In genomic region chr3:187205683-187206082, GRCh38 we compare ENCODE assay signal across 16 cellular contexts. TPM values are rescaled to one million over a fixed set of nuclear protein-coding genes. Genes with fewer than 3 reads are reported as not detected.
A peak's percentile ranks its signal among the peaks of the same experiment; 100 is the strongest.
DNase-seq lines count a peak whose midpoint lies in the region; ATAC-seq and TF ChIP-seq lines count a peak whose summit lies in the region.
"Had no signal": no experiment of that assay in that cellular context is flagged by ENCODE, and none has a peak within 500 bp of the region (broad histone marks: within the 10 kb centered on the region; RNA-seq: fewer than 3 reads in every experiment).

No MANE protein-coding gene starts in this region.

- CTCF ChIA-PET in activated CD4-positive, alpha-beta T cell treated with anti-CD3 and anti-CD28 coated beads for 36 hours (lab: Charles Lee): no interaction called here
- CTCF ChIA-PET in WTC11 (lab: Charles Lee): no interaction called here

- H3K9me3 Mint-ChIP-seq in activated CD4-positive, alpha-beta T cell treated with anti-CD3 and anti-CD28 coated beads for 36 hours (ENCODE audit: low read depth): no peaks in the 10 kb centered on the region
- H3K9me3 Mint-ChIP-seq in activated T-helper 17 cell treated with anti-CD3 and anti-CD28 coated beads, Interleukin-2, amount 50 U/mL, for 72 hours: no peaks in the 10 kb centered on the region
- H3K9me3 Mint-ChIP-seq in stimulated activated effector memory CD8-positive, alpha-beta T cell treated with anti-CD3 and anti-CD28 coated beads, Interleukin-12 subunit alpha, Interleukin-12 subunit beta, amount 100 ng/mL, for 72 hours: peaks cover 2% of the 10 kb centered on the region
- peaks cover 45% of the 10 kb centered on the region for H3K9me3 Mint-ChIP-seq in WTC11
- H3K9me3 Mint-ChIP-seq: CD4-positive, alpha-beta T cell; CD8-positive, alpha-beta T cell had no signal

- POLR2A ChIA-PET in activated CD4-positive, alpha-beta T cell treated with anti-CD3 and anti-CD28 coated beads for 36 hours (lab: Charles Lee): no interaction called here
- POLR2A ChIA-PET in WTC11 (lab: Charles Lee): no interaction called here

- H3K27ac Mint-ChIP-seq in activated CD4-positive, alpha-beta T cell treated with anti-CD3 and anti-CD28 coated beads for 36 hours: no peak overlapping the region
- no peak overlapping the region for H3K27ac Mint-ChIP-seq in activated T-helper 17 cell treated with anti-CD3 and anti-CD28 coated beads, Interleukin-2, amount 50 U/mL, for 72 hours
- H3K27ac Mint-ChIP-seq in stimulated activated effector memory CD8-positive, alpha-beta T cell treated with anti-CD3 and anti-CD28 coated beads, Interleukin-12 subunit alpha, Interleukin-12 subunit beta, amount 100 ng/mL, for 72 hours: no peak overlapping the region
- no peak overlapping the region for H3K27ac Mint-ChIP-seq in WTC11
- H3K27ac Mint-ChIP-seq: B cell; CD4-positive, alpha-beta T cell; CD8-positive, alpha-beta T cell had no signal

- peaks cover 8% of the 10 kb centered on the region for H3K27me3 Mint-ChIP-seq in activated CD4-positive, alpha-beta T cell treated with anti-CD3 and anti-CD28 coated beads for 36 hours
- H3K27me3 Mint-ChIP-seq in activated T-helper 17 cell treated with anti-CD3 and anti-CD28 coated beads, Interleukin-2, amount 50 U/mL, for 72 hours: peaks cover 21% of the 10 kb centered on the region
- peaks cover 29% of the 10 kb centered on the region for H3K27me3 Mint-ChIP-seq in WTC11 (ENCODE audit: low read depth)

- no peak for DNase-seq in activated CD4-positive, alpha-beta T cell treated with anti-CD3 and anti-CD28 coated beads for 36 hours
- no peak for DNase-seq in activated CD4-positive, alpha-beta T cell treated with anti-CD3 and anti-CD28 coated beads for 48 hours
- DNase-seq in stimulated activated effector memory CD8-positive, alpha-beta T cell treated with anti-CD3 and anti-CD28 coated beads, Interleukin-12 subunit alpha, Interleukin-12 subunit beta, amount 100 ng/mL, for 72 hours (ENCODE audit: low spot score in 2 of 2): no peak
- DNase-seq in WTC11 (ENCODE audit: low spot score): no peak
- DNase-seq: AML-193; Caco-2; Calu3; CD4-positive, alpha-beta T cell; CD8-positive, alpha-beta T cell; DMS79 treated with DMSO at 0.1 percent for 48 hours; GDM1 had no signal

- TF ChIP-seq CTCF in WTC11 (IDR thresholded peaks at IDR 0.05): no peak

- no peaks in the 10 kb centered on the region for H3K36me3 Mint-ChIP-seq in activated CD4-positive, alpha-beta T cell treated with anti-CD3 and anti-CD28 coated beads for 36 hours (ENCODE audit: low read depth)
- H3K36me3 Mint-ChIP-seq in activated T-helper 17 cell treated with anti-CD3 and anti-CD28 coated beads, Interleukin-2, amount 50 U/mL, for 72 hours (ENCODE audit: low read depth): no peaks in the 10 kb centered on the region
- no peaks in the 10 kb centered on the region for H3K36me3 Mint-ChIP-seq in stimulated activated effector memory CD8-positive, alpha-beta T cell treated with anti-CD3 and anti-CD28 coated beads, Interleukin-12 subunit alpha, Interleukin-12 subunit beta, amount 100 ng/mL, for 72 hours
- H3K36me3 Mint-ChIP-seq in WTC11: peaks cover 38% of the 10 kb centered on the region
- H3K36me3 Mint-ChIP-seq: CD8-positive, alpha-beta T cell had no signal

- ATAC-seq in activated CD4-positive, alpha-beta T cell treated with anti-CD3 and anti-CD28 coated beads for 36 hours: peak; percentile 47
- ATAC-seq in activated T-helper 17 cell treated with anti-CD3 and anti-CD28 coated beads, Interleukin-2, amount 50 U/mL, for 72 hours (replicated peaks): peak; percentile 52
- peak; percentile 73 for ATAC-seq in stimulated activated effector memory CD8-positive, alpha-beta T cell treated with anti-CD3 and anti-CD28 coated beads, Interleukin-12 subunit alpha, Interleukin-12 subunit beta, amount 100 ng/mL, for 72 hours
- ATAC-seq in WTC11: no peak
- ATAC-seq: A549; CD8-positive, alpha-beta T cell; GM12878 had no signal

- intact Hi-C loops in activated CD4-positive, alpha-beta T cell treated with anti-CD3 and anti-CD28 coated beads for 36 hours (cut with DNase I, micrococcal nuclease): no loop called here

- no peaks in the 10 kb centered on the region for H3K4me1 Mint-ChIP-seq in activated CD4-positive, alpha-beta T cell treated with anti-CD3 and anti-CD28 coated beads for 36 hours
- peaks cover 5% of the 10 kb centered on the region for H3K4me1 Mint-ChIP-seq in activated T-helper 17 cell treated with anti-CD3 and anti-CD28 coated beads, Interleukin-2, amount 50 U/mL, for 72 hours
- no peaks in the 10 kb centered on the region for H3K4me1 Mint-ChIP-seq in stimulated activated effector memory CD8-positive, alpha-beta T cell treated with anti-CD3 and anti-CD28 coated beads, Interleukin-12 subunit alpha, Interleukin-12 subunit beta, amount 100 ng/mL, for 72 hours
- H3K4me1 Mint-ChIP-seq in WTC11: peaks cover 37% of the 10 kb centered on the region
- H3K4me1 Mint-ChIP-seq: B cell had no signal

- no peak overlapping the region for H3K4me3 Mint-ChIP-seq in activated CD4-positive, alpha-beta T cell treated with anti-CD3 and anti-CD28 coated beads for 36 hours
- H3K4me3 Mint-ChIP-seq in activated T-helper 17 cell treated with anti-CD3 and anti-CD28 coated beads, Interleukin-2, amount 50 U/mL, for 72 hours: no peak overlapping the region
- H3K4me3 Mint-ChIP-seq in stimulated activated effector memory CD8-positive, alpha-beta T cell treated with anti-CD3 and anti-CD28 coated beads, Interleukin-12 subunit alpha, Interleukin-12 subunit beta, amount 100 ng/mL, for 72 hours: no peak overlapping the region
- no peak overlapping the region for H3K4me3 Mint-ChIP-seq in WTC11
- H3K4me3 Mint-ChIP-seq: B cell; CD4-positive, alpha-beta T cell; CD8-positive, alpha-beta T cell had no signal

TF ChIP-seq in WTC11, 78 proteins besides CTCF, POLR2A, EP300 and RAD21:
- TF ChIP-seq ZNF416 (CRISPR knock-in tag; IDR thresholded peaks at IDR 0.05) (no peak), MLX (CRISPR knock-in tag; IDR thresholded peaks at IDR 0.05) (no peak), NFYB (CRISPR knock-in tag; conservative IDR thresholded peaks at IDR 0.05; ENCODE audit: low read depth) (no peak), CBFB (CRISPR knock-in tag; IDR thresholded peaks at IDR 0.05; ENCODE audit: low read depth) (no peak), RELA (CRISPR knock-in tag; IDR thresholded peaks at IDR 0.05; ENCODE audit: borderline replicate concordance) (no peak), ERG (CRISPR knock-in tag; IDR thresholded peaks at IDR 0.05) (no peak), ELF4 (CRISPR knock-in tag; IDR thresholded peaks at IDR 0.05; ENCODE audit: low read depth) (no peak)
- TF ChIP-seq, protein P1, sequence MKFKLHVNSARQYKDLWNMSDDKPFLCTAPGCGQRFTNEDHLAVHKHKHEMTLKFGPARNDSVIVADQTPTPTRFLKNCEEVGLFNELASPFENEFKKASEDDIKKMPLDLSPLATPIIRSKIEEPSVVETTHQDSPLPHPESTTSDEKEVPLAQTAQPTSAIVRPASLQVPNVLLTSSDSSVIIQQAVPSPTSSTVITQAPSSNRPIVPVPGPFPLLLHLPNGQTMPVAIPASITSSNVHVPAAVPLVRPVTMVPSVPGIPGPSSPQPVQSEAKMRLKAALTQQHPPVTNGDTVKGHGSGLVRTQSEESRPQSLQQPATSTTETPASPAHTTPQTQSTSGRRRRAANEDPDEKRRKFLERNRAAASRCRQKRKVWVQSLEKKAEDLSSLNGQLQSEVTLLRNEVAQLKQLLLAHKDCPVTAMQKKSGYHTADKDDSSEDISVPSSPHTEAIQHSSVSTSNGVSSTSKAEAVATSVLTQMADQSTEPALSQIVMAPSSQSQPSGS (CRISPR knock-in tag; IDR thresholded peaks at IDR 0.05; ENCODE audit: borderline replicate concordance, low read depth): no peak

RNA-seq across cellular contexts. Expression of gene RTP1, which starts 8.4 kb away (rescaled TPM):
- total RNA-seq in activated CD4-positive, alpha-beta T cell treated with anti-CD3 and anti-CD28 coated beads for 36 hours: not detected
- not detected for total RNA-seq in activated T-helper 17 cell treated with anti-CD3 and anti-CD28 coated beads, Interleukin-2, amount 50 U/mL, for 72 hours
- total RNA-seq in WTC11 (2021): 5.1 to 5.9 TPM (median 5.6 TPM) in 3 replicates
- total RNA-seq: A172; B cell; Caco-2; Calu3; CD4-positive, alpha-beta T cell; CD8-positive, alpha-beta T cell; GM12878 had no signal
